10 cellular contexts compared by ENCODE assay signal in the genomic region with DNA sequence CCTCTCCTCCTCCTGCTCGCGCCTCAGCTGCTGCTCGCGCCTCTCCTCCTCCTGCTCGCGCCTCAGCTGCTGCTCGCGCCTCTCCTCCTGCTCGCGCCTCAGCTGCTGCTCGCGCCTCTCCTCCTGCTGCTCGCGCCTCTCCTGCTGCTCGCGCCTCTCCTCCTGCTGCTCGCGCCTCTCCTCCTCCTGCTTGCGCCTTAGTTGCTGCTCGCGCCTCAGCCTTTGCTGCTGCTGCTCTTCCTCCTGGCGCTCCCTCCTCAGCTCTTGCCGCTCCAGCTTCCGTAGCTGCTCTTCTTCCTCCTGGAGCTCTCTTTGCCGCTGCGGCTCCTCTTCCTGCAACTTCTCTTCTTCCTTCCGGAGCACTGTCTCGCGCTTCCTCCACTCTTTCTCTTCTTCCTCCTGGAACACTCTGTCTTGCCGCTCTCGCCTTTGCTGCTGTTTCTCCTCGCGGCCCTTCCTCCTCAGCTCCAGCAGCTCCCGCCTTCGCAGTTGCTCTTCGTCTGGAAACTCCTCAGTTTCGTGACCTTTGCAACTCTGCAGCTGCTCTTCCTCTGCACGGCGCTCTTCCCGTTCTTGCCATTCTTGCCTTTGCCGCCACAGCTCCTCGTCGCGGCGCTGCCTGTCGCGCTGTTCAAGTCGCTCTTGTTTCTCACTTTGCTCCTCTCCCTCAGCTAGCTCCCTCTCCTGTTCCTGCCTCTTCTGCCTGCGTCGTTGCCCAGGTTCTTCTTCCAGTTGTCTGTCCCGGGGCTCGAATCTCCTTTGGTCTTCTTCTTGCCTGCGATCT. TPM values are rescaled to one million over a fixed set of nuclear protein-coding genes. Genes with fewer than 3 reads are reported as not detected.
A peak's percentile ranks its signal among the peaks of the same experiment; 100 is the strongest.
DNase-seq lines count a peak whose midpoint lies in the region; ATAC-seq and TF ChIP-seq lines count a peak whose summit lies in the region.
"Had no signal": no experiment of that assay in that cellular context is flagged by ENCODE, and none has a peak within 500 bp of the region (broad histone marks: within the 10 kb centered on the region; RNA-seq: fewer than 3 reads in every experiment).

No MANE protein-coding gene starts in this region.

- no peak overlapping the region for H4K12ac ChIP-seq in trophoblast cell (ENCODE audit: low read depth, low read length)

- no peak overlapping the region for H3K27ac Mint-ChIP-seq in effector memory CD8-positive, alpha-beta T cell
- H3K27ac Mint-ChIP-seq: stimulated activated naive CD8-positive, alpha-beta T cell treated with anti-CD3 and anti-CD28 coated beads, Interleukin-15, amount 100 ng/mL, for 72 hours had no signal

- no peak overlapping the region for H3K4ac ChIP-seq in trophoblast cell (ENCODE audit: low read depth, low read length)

- peaks cover 8 to 15% of the 10 kb centered on the region in 2 experiments for H3K4me1 ChIP-seq in trophoblast cell (ENCODE audit: control insufficient read depth in 1 of 2, insufficient read depth in 2 of 2, low read length in 2 of 2)

- no peak overlapping the region for H2BK5ac ChIP-seq in trophoblast cell (ENCODE audit: low read depth, low read length, poor library complexity)

- H3K4me3 ChIP-seq in trophoblast cell (ENCODE audit: low read depth, low read length): peak overlapping the region; percentile 16

- no peaks in the 10 kb centered on the region for H3K36me3 Mint-ChIP-seq in effector memory CD8-positive, alpha-beta T cell (ENCODE audit: insufficient read depth)

- H3K27ac ChIP-seq in trophoblast cell (ENCODE audit: low read depth, low read length): no peak overlapping the region

- H3K9me3 Mint-ChIP-seq in effector memory CD8-positive, alpha-beta T cell: no peaks in the 10 kb centered on the region
- H3K9me3 Mint-ChIP-seq: stimulated activated naive CD8-positive, alpha-beta T cell treated with anti-CD3 and anti-CD28 coated beads, Interleukin-15, amount 100 ng/mL, for 72 hours had no signal

- H3K18ac ChIP-seq in trophoblast cell (ENCODE audit: low read length): no peak overlapping the region

- H2AFZ ChIP-seq in trophoblast cell (ENCODE audit: insufficient read depth, low read length, poor library complexity): no peak overlapping the region

- DNase-seq in DMS114 treated with DMSO at 0.1 percent for 48 hours (lab: John Stamatoyannopoulos, UW; ENCODE audit: unreplicated experiment) (peak; percentile 69), trophoblast cell (peak; percentile 19 to 64), GF-D8 (lab: John Stamatoyannopoulos, UW) (no peak), T-helper 9 cell (no peak)
- no peak for DNase-seq in effector memory CD8-positive, alpha-beta T cell
- no peak for DNase-seq in activated effector memory CD4-positive, alpha-beta T cell treated with anti-CD3 and anti-CD28 coated beads, Interleukin-2, amount 50 U/mL, for 16 hours

- H3K9ac ChIP-seq in trophoblast cell (ENCODE audit: low read length): no peak overlapping the region

- H3K14ac ChIP-seq in trophoblast cell (ENCODE audit: low read length): no peak overlapping the region

- H3K4me1 Mint-ChIP-seq in effector memory CD8-positive, alpha-beta T cell (ENCODE audit: low read depth in 2 of 2): peaks cover 0 to 8% of the 10 kb centered on the region in 2 donors
- H3K4me1 Mint-ChIP-seq: stimulated activated naive CD8-positive, alpha-beta T cell treated with anti-CD3 and anti-CD28 coated beads, Interleukin-15, amount 100 ng/mL, for 72 hours had no signal

- H4K91ac ChIP-seq in trophoblast cell (ENCODE audit: low read depth, low read length): no peak overlapping the region

- no peak overlapping the region for H2BK120ac ChIP-seq in trophoblast cell (ENCODE audit: insufficient read depth, low read length, poor library complexity)

- TF ChIP-seq EP300 in Ishikawa (IDR thresholded peaks at IDR 0.05; ENCODE audit: borderline replicate concordance): no peak

- peak overlapping the region; percentile 37 for H3K4me2 ChIP-seq in trophoblast cell (ENCODE audit: low read length)

- no peaks in the 10 kb centered on the region for H3K36me3 ChIP-seq in trophoblast cell (ENCODE audit: control insufficient read depth in 1 of 2, insufficient read depth in 2 of 2, low read length in 2 of 2)

- peaks cover 45% of the 10 kb centered on the region for H3K9me3 ChIP-seq in trophoblast cell (ENCODE audit: insufficient read depth, low read depth, low read length)

- no CpG with 5 or more reads among the region's 53 CpGs for WGBS in trophoblast cell (ENCODE audit: extremely low coverage, insufficient coverage, insufficient read length)

- no peak overlapping the region for H4K8ac ChIP-seq in trophoblast cell (ENCODE audit: low read depth, low read length)

- no peak overlapping the region for H3K23ac ChIP-seq in trophoblast cell (ENCODE audit: low read length)

- H2AK5ac ChIP-seq in trophoblast cell (ENCODE audit: low read length): no peak overlapping the region

- no peaks in the 10 kb centered on the region for H3K79me2 ChIP-seq in trophoblast cell (ENCODE audit: control insufficient read depth, insufficient read depth, low read length, poor library complexity)

- H3K79me1 ChIP-seq in trophoblast cell (ENCODE audit: low read length): no peaks in the 10 kb centered on the region

- no peak overlapping the region for H3K4me3 Mint-ChIP-seq in effector memory CD8-positive, alpha-beta T cell
- H3K4me3 Mint-ChIP-seq: stimulated activated naive CD8-positive, alpha-beta T cell treated with anti-CD3 and anti-CD28 coated beads, Interleukin-15, amount 100 ng/mL, for 72 hours had no signal

- peaks cover 64% of the 10 kb centered on the region for H3K27me3 ChIP-seq in trophoblast cell (ENCODE audit: insufficient read depth, low read length)

- peaks cover 11 to 13% of the 10 kb centered on the region in 2 donors for H3K27me3 Mint-ChIP-seq in effector memory CD8-positive, alpha-beta T cell

- no peak overlapping the region for H2BK12ac ChIP-seq in trophoblast cell (ENCODE audit: low read length)

- TF ChIP-seq RAD21 in Ishikawa (IDR thresholded peaks at IDR 0.05; ENCODE audit: low read depth): no peak

- peak; percentile 22 for ATAC-seq in effector memory CD8-positive, alpha-beta T cell (replicated peaks)
- ATAC-seq in GM21360 (IDR thresholded peaks at IDR 0.05; ENCODE audit: unreplicated experiment): no peak

TF ChIP-seq in Ishikawa, 13 proteins besides CTCF, POLR2A, EP300 and RAD21:
- TF ChIP-seq MAX (IDR thresholded peaks at IDR 0.05) (peak; percentile 74; the same call in 1 of the 2 replicates), YY1 (IDR thresholded peaks at IDR 0.05; ENCODE audit: low read depth) (no peak), TCF12 (IDR thresholded peaks at IDR 0.05; ENCODE audit: low read depth) (0 out of 2 replicates have a peak, but pooled peaks have one; percentile 14)

RNA-seq across cellular contexts. Expression of gene TCHH, which starts 3.0 kb away (rescaled TPM):
- 0.07 TPM in 2 replicates for polyA plus RNA-seq in trophoblast cell (2013)

RNA-seq across cellular contexts. Expression of gene TCHHL1, which starts 23.4 kb away (rescaled TPM):
- polyA plus RNA-seq in trophoblast cell (2013): 0.10 and 0.11 TPM in 2 replicates
- polyA plus RNA-seq: liver had no signal

RNA-seq across cellular contexts. Expression of gene RPTN, which starts 46.7 kb away (rescaled TPM):
- polyA plus RNA-seq in trophoblast cell (2013): not detected in 2 replicates
- polyA plus RNA-seq: liver had no signal

Comparison
In these comparisons a context has a peak if more than half of its experiments do, and no peak if none do; other contexts are left out.
1. DNase-seq: peak in DMS114 treated with DMSO at 0.1 percent for 48 hours (single experiment) and trophoblast cell (2 of 2); none in effector memory CD8-positive, alpha-beta T cell (0 of 3), GF-D8 (single experiment), activated effector memory CD4-positive, alpha-beta T cell treated with anti-CD3 and anti-CD28 coated beads, Interleukin-2, amount 50 U/mL, for 16 hours (single experiment) and T-helper 9 cell (single experiment).